ENCODE assay signal across 1 cellular context in genomic region chr6:105398859-105399258, GRCh38.
TF ChIP-seq lines count a peak whose summit lies in the region.

No MANE protein-coding gene starts in this region.

TF ChIP-seq in SK-N-SH, 30 proteins besides CTCF, POLR2A, EP300 and RAD21 (continued from another document):
- TF ChIP-seq RXRA (IDR thresholded peaks at IDR 0.05; ENCODE audit: borderline replicate concordance, low read depth) (no peak), FOSL2 (IDR thresholded peaks at IDR 0.05; ENCODE audit: borderline replicate concordance, low read depth) (no peak), RFX5 (IDR thresholded peaks at IDR 0.05; ENCODE audit: low read length) (no peak), TAF1 (IDR thresholded peaks at IDR 0.05; ENCODE audit: borderline replicate concordance, low read depth, low read length) (no peak), USF2 (IDR thresholded peaks at IDR 0.05; ENCODE audit: borderline replicate concordance, low read depth, low read length) (no peak), USF1 (IDR thresholded peaks at IDR 0.05; ENCODE audit: borderline replicate concordance, low read depth) (no peak)
